Comparison of ENCODE assay signal across 20 cellular contexts in the genomic region with DNA sequence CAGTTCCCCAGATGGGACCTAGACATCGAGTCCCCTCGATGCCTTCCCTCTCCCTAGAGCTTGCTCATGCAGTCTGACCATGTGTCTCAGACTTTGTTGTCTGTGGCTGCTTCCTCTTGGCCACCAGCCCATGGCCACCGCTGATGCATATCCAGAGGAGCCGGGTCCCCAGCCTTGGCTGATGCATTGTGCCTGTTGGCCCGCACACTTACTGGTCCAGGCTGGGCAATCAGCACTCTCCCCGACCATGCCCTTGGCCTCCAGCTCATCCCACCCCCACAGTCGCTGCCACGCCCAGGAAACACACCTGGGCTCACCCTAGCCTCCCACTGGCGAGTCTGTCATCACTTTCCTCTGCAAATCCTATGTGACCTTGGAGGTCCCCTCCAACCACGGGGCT. TPM values are rescaled to one million over a fixed set of nuclear protein-coding genes. Genes with fewer than 3 reads are reported as not detected.
DNase-seq lines count a peak whose midpoint lies in the region; ATAC-seq, FAIRE-seq and TF ChIP-seq lines count a peak whose summit lies in the region.
"Had no signal": no experiment of that assay in that cellular context is flagged by ENCODE, and none has a peak within 500 bp of the region (broad histone marks: within the 10 kb centered on the region; RNA-seq: fewer than 3 reads in every experiment).

No MANE protein-coding gene starts in this region.

- H3K79me1 ChIP-seq in IMR-90 (ENCODE audit: low read depth in 1 of 2, low read length in 2 of 2) (no peaks in the 10 kb centered on the region), mesendoderm (ENCODE audit: low read length) (no peaks in the 10 kb centered on the region)

- CTCF ChIA-PET in IMR-90 (lab: Yijun Ruan, JAX) = no interaction called here
- CTCF ChIA-PET in K562 (lab: Yijun Ruan, JAX; ENCODE audit: low intra/inter-chr PET ratio) = no interaction called here

- H4K8ac ChIP-seq in IMR-90 (ENCODE audit: low read depth in 2 of 2, low read length in 2 of 2) = no peak overlapping the region
- H4K8ac ChIP-seq in mesendoderm (ENCODE audit: low read depth, low read length) = no peak overlapping the region

- no peak overlapping the region for H3K27ac ChIP-seq in IMR-90 (ENCODE audit: insufficient read depth, low read length)
- no peak overlapping the region for H3K27ac ChIP-seq in K562 (ENCODE audit: extremely low read depth, low read depth, low read length)
- no peak overlapping the region for H3K27ac ChIP-seq in mesendoderm (ENCODE audit: low read depth, low read length)
- H3K27ac ChIP-seq: foreskin keratinocyte, SJSA1 had no signal

- no peak overlapping the region for H2BK120ac ChIP-seq in IMR-90 (ENCODE audit: low read depth, low read length)
- H2BK120ac ChIP-seq in mesendoderm (ENCODE audit: low read depth, low read length) = no peak overlapping the region

- no peak overlapping the region for H2BK5ac ChIP-seq in IMR-90 (ENCODE audit: low read depth, low read length, poor library complexity, severe bottlenecking)
- H2BK5ac ChIP-seq in mesendoderm (ENCODE audit: low read length) = no peak overlapping the region

- H2AFZ ChIP-seq in IMR-90 (replicated peaks; ENCODE audit: low read length, poor library complexity) = peak overlapping the region; percentile 41
- no peak overlapping the region for H2AFZ ChIP-seq in K562 (ENCODE audit: low read depth, low read length)

- H3K36me3 ChIP-seq in IMR-90 (ENCODE audit: control insufficient read depth, insufficient read depth, low read length) (no peaks in the 10 kb centered on the region), K562 (ENCODE audit: control insufficient read depth, insufficient read depth, low read length) (no peaks in the 10 kb centered on the region), mesendoderm (ENCODE audit: control insufficient read depth, insufficient read depth, low read length) (no peaks in the 10 kb centered on the region)
- H3K36me3 ChIP-seq: SJSA1 had no signal

- H3K79me2 ChIP-seq in K562 (ENCODE audit: control insufficient read depth, insufficient read depth, low read length) = no peaks in the 10 kb centered on the region
- no peaks in the 10 kb centered on the region for H3K79me2 ChIP-seq in mesendoderm (ENCODE audit: control insufficient read depth, insufficient read depth, low read length)

- no peak for TF ChIP-seq CTCF in IMR-90 (conservative IDR thresholded peaks at IDR 0.05; ENCODE audit: low read depth, low read length)
- no peak for TF ChIP-seq CTCF in K562 (IDR thresholded peaks at IDR 0.05 in 2 of 3, conservative IDR thresholded peaks at IDR 0.05 in 1 of 3; ENCODE audit: insufficient read depth in 2 of 3, low read depth in 1 of 3, low read length in 3 of 3)

- peaks cover 16% of the 10 kb centered on the region for H3K4me1 ChIP-seq in IMR-90 (ENCODE audit: control insufficient read depth, insufficient read depth, low read length)
- H3K4me1 ChIP-seq in K562 (replicated peaks in 1 of 2; ENCODE audit: control insufficient read depth in 2 of 2, insufficient read depth in 2 of 2, low read length in 2 of 2) = peaks cover 0 to 28% of the 10 kb centered on the region in 2 experiments; a peak in 2 of 5 replicates
- H3K4me1 ChIP-seq in mesendoderm (ENCODE audit: control insufficient read depth, low read depth, low read length) = no peaks in the 10 kb centered on the region
- H3K4me1 ChIP-seq: foreskin keratinocyte, SJSA1 had no signal

- H3K27me3 ChIP-seq in IMR-90 (ENCODE audit: control insufficient read depth, insufficient read depth, low read length) (no peaks in the 10 kb centered on the region), K562 (ENCODE audit: control insufficient read depth in 2 of 2, insufficient read depth in 2 of 2, low read length in 2 of 2) (no peaks in the 10 kb centered on the region), mesendoderm (ENCODE audit: insufficient read depth, low read length, poor library complexity) (no peaks in the 10 kb centered on the region)
- H3K27me3 ChIP-seq: foreskin keratinocyte, SJSA1 had no signal

- H3K4me2 ChIP-seq in IMR-90 (ENCODE audit: low read depth, low read length) (no peak overlapping the region), K562 (ENCODE audit: insufficient read depth, low read length) (no peak overlapping the region), mesendoderm (ENCODE audit: low read length) (no peak overlapping the region)
- H3K4me2 ChIP-seq: smooth muscle cell had no signal

- no peak overlapping the region for H3K9ac ChIP-seq in IMR-90 (ENCODE audit: low read depth, low read length)
- peak overlapping the region in 1 of 2 experiments; percentile 71; a peak in 2 of 4 replicates for H3K9ac ChIP-seq in K562 (ENCODE audit: insufficient read depth in 1 of 2, low read depth in 2 of 2, low read length in 2 of 2)
- H3K9ac ChIP-seq in mesendoderm (ENCODE audit: low read length) = no peak overlapping the region

- no peak overlapping the region for H3K14ac ChIP-seq in IMR-90 (replicated peaks; ENCODE audit: low read depth, low read length)

- DNase-seq in D341Med (ENCODE audit: low spot score) (peak; percentile 18), IMR-90 (no peak), K562 (ENCODE audit: extremely low read depth in 1 of 4, low spot score in 3 of 4) (peak in 2 of 4 experiments; percentile 8), mucosa of gallbladder (ENCODE audit: low spot score) (peak; percentile 50), mesendoderm (no peak)
- DNase-seq in stimulated activated CD4-positive, alpha-beta T cell treated with anti-CD3 and anti-CD28 coated beads, Interleukin-4, amount 100 ng/mL, for 24 hours = no peak
- DNase-seq: activated effector memory CD4-positive, alpha-beta T cell treated with Interleukin-2 at 50 U/mL for 16 hours; CD8-positive, alpha-beta T cell; EL; foreskin keratinocyte; kidney; NCI-H748 treated with DMSO at 0.1 percent for 48 hours; stimulated activated CD4-positive, alpha-beta T cell treated with anti-CD3 and anti-CD28 coated beads, Interleukin-4, amount 100 ng/mL, for 4 hours had no signal

- H3K4ac ChIP-seq in IMR-90 (ENCODE audit: low read depth, low read length) (no peak overlapping the region), mesendoderm (ENCODE audit: low read depth, low read length) (no peak overlapping the region)

- H3K9me3 ChIP-seq in IMR-90 (ENCODE audit: control insufficient read depth, insufficient read depth, low read length) (peaks cover 5% of the 10 kb centered on the region), K562 (replicated peaks; ENCODE audit: control insufficient read depth, insufficient read depth, low read depth, low read length) (no peaks in the 10 kb centered on the region)
- H3K9me3 ChIP-seq: SJSA1 had no signal

- POLR2A ChIA-PET in IMR-90 (lab: Charles Lee; ENCODE audit: unreplicated experiment) (no interaction called here), K562 (lab: Yijun Ruan, JAX) (interaction anchor here (0.7 kb wide), 1 partner anchor 263 kb away, joined by 3 read pairs; no protein-coding TSS in a partner anchor)

- H4K20me1 ChIP-seq in IMR-90 (ENCODE audit: insufficient read depth, low read length) (no peaks in the 10 kb centered on the region), K562 (replicated peaks; ENCODE audit: control insufficient read depth, insufficient read depth, low read length) (no peaks in the 10 kb centered on the region)

- H2AK9ac ChIP-seq in IMR-90 (replicated peaks; ENCODE audit: low read depth, low read length, poor library complexity) = no peak overlapping the region

- intact Hi-C loops in IMR-90 (cut with micrococcal nuclease) = no loop called here
- intact Hi-C loops in K562 (cut with micrococcal nuclease) = no loop called here

- H3K23ac ChIP-seq in IMR-90 (ENCODE audit: low read depth, low read length) (no peak overlapping the region), mesendoderm (ENCODE audit: low read length) (no peak overlapping the region)

- H3K18ac ChIP-seq in IMR-90 (ENCODE audit: low read depth, low read length) (no peak overlapping the region), mesendoderm (ENCODE audit: low read length) (no peak overlapping the region)

- no peak overlapping the region for H2BK15ac ChIP-seq in IMR-90 (ENCODE audit: low read depth, low read length)
- no peak overlapping the region for H2BK15ac ChIP-seq in mesendoderm (replicated peaks; ENCODE audit: low read depth)

- no peak for TF ChIP-seq POLR2A in IMR-90 (IDR thresholded peaks at IDR 0.05; ENCODE audit: low read depth, low read length)
- TF ChIP-seq POLR2A in K562 (conservative IDR thresholded peaks at IDR 0.05) = no peak

- no peak overlapping the region for H4K91ac ChIP-seq in IMR-90 (ENCODE audit: insufficient read depth, low read depth, low read length)

- in situ Hi-C loops in IMR-90 (cut with MboI; ENCODE audit: low sequenced_read_pairs) (no loop called here), K562 (cut with MboI) (no loop called here)

- H3K56ac ChIP-seq in IMR-90 (ENCODE audit: extremely low read depth, insufficient read depth, low read length) = no peak overlapping the region
- H3K56ac ChIP-seq in mesendoderm (ENCODE audit: low read length) = no peak overlapping the region

- no peak for TF ChIP-seq EP300 in K562 (IDR thresholded peaks at IDR 0.05; ENCODE audit: low read length)

- peaks cover 16% of the 10 kb centered on the region for H3K9me1 ChIP-seq in IMR-90 (ENCODE audit: insufficient read depth, low read length)
- H3K9me1 ChIP-seq in K562 (ENCODE audit: control insufficient read depth, insufficient read depth, low read length) = no peaks in the 10 kb centered on the region

- ATAC-seq in IMR-90 (ENCODE audit: low read depth) (no peak), K562 (peak; percentile 38; the same call in 2 of the 3 replicates), HG03045 (IDR thresholded peaks at IDR 0.05; ENCODE audit: unreplicated experiment) (no peak)
- ATAC-seq: CD8-positive, alpha-beta T cell; foreskin keratinocyte had no signal

- H3K4me3 ChIP-seq in IMR-90 (ENCODE audit: insufficient read depth, low read depth, low read length) = no peak overlapping the region
- H3K4me3 ChIP-seq in K562 = no peak overlapping the region
- no peak overlapping the region for H3K4me3 ChIP-seq in mesendoderm (ENCODE audit: low read length)
- H3K4me3 ChIP-seq: SJSA1, smooth muscle cell had no signal

- no peak for FAIRE-seq in K562 (lab: Jason Lieb, UNC)
- FAIRE-seq: kidney had no signal

- BruUV-seq in IMR-90 (replicated peaks; lab: Mats Ljungman, UMichigan) = no TSS peak
- no TSS peak for BruUV-seq in K562 (replicated peaks; lab: Mats Ljungman, UMichigan)

- dilution Hi-C loops in IMR-90 (cut with HindIII; ENCODE audit: low sequenced_read_pairs, unreplicated experiment) = no loop called here

- H4K5ac ChIP-seq in IMR-90 (ENCODE audit: low read depth, low read length) (no peak overlapping the region), mesendoderm (ENCODE audit: low read length) (no peak overlapping the region)

- WGBS in IMR-90 (ENCODE audit: extremely low coverage in 2 of 2, insufficient read length in 1 of 2), 2 experiments = 55% methylated on average over 7 of the region's 10 CpGs; no CpG with 5 or more reads in 1 of the 2 experiments
- 23% methylated on average over 10 of the region's 10 CpGs for WGBS in K562 (ENCODE audit: insufficient coverage, low coverage, missing lambda C conversion rate)
- WGBS in mesendoderm (ENCODE audit: extremely low coverage, insufficient coverage, low lambda C conversion rate) = no CpG with 5 or more reads among the region's 10 CpGs

- H2AK5ac ChIP-seq in IMR-90 (ENCODE audit: low read depth, low read length) = no peak overlapping the region; the same call in 1 of the 2 replicates
- no peak overlapping the region for H2AK5ac ChIP-seq in mesendoderm (ENCODE audit: low read length)

- H2BK20ac ChIP-seq in IMR-90 (ENCODE audit: low read depth, low read length) = no peak overlapping the region

- no peak for TF ChIP-seq RAD21 in IMR-90 (IDR thresholded peaks at IDR 0.05; ENCODE audit: low read length)
- TF ChIP-seq RAD21 in K562 (CRISPR knock-in tag; conservative IDR thresholded peaks at IDR 0.05 in 1 of 2, IDR thresholded peaks at IDR 0.05 in 1 of 2) = no peak

RNA-seq across cellular contexts. Expression of a gene that starts 10.1 kb away (rescaled TPM):
- not detected in 2 replicates for total RNA-seq in IMR-90 (2012; rRNA removed)
- 0.03 and 0.07 TPM in 2 replicates for polyA plus RNA-seq in IMR-90 (2012; rRNA removed)
- 0.08 TPM in 1 of 2 replicates, not detected in the other for polyA plus RNA-seq in IMR-90 (2012; cell fraction: cytosol; rRNA removed)
- 0.09 and 0.10 TPM in 2 replicates for polyA plus RNA-seq in IMR-90 (2012; cell fraction: nucleus; rRNA removed; ENCODE audit: low replicate concordance)
- 0.26 and 0.81 TPM in 2 replicates for total RNA-seq in K562 (2011; cell fraction: chromatin; rRNA removed; ENCODE audit: low replicate concordance)
- total RNA-seq in K562 (2011; cell fraction: nucleolus; rRNA removed) = 0.33 and 0.39 TPM in 2 replicates
- 0.15 and 0.37 TPM in 2 replicates for total RNA-seq in K562 (2011; cell fraction: nucleoplasm; rRNA removed)
- total RNA-seq in K562 (2014; rRNA removed) = 0.18 TPM in 1 of 2 replicates, not detected in the other
- total RNA-seq in K562 (2014; rRNA removed; fragmentation: Illumina TruSeq; extraction: Trizol) = not detected in 2 replicates
- not detected in 2 replicates for total RNA-seq in K562 (2015; rRNA removed; fragmentation: Illumina TruSeq; extraction: Trizol)
- total RNA-seq in K562 (2021) = 0.02 and 0.07 TPM in 2 replicates
- 0.08 and 0.14 TPM in 2 replicates for polyA plus RNA-seq in K562 (2011; rRNA removed)
- 0.10 and 0.18 TPM in 2 replicates for polyA plus RNA-seq in K562 (2011; cell fraction: cytosol; rRNA removed)
- 0.74 and 1.1 TPM in 2 replicates for polyA plus RNA-seq in K562 (2011; cell fraction: nucleus; rRNA removed)
- 0.08 and 0.11 TPM in 2 replicates for polyA plus RNA-seq in K562 (2012)
- polyA plus RNA-seq in K562 (2014; fragmentation: Illumina TruSeq; extraction: Trizol) = 0.01 and 0.06 TPM in 2 replicates
- not detected for polyA plus RNA-seq in K562 (2014; fragmentation: Nextera tagmentation; extraction: Ambion mirVana)
- 0.07 TPM in 1 of 2 replicates, not detected in the other for polyA plus RNA-seq in K562 (2014; rRNA removed)
- polyA minus RNA-seq in K562 (2011; rRNA and poly(A)+ RNA removed) = 0.06 and 0.11 TPM in 2 replicates
- not detected in 2 replicates for polyA minus RNA-seq in K562 (2011; cell fraction: cytosol; rRNA and poly(A)+ RNA removed)
- 0.13 and 0.44 TPM in 2 replicates for polyA minus RNA-seq in K562 (2011; cell fraction: nucleus; rRNA and poly(A)+ RNA removed)
- 61.3 TPM for total RNA-seq in mucosa of gallbladder
- polyA plus RNA-seq in mesendoderm (2013, experiment 1 of 2) = 0.22 TPM
- polyA plus RNA-seq in mesendoderm (2013, experiment 2 of 2) = 0.18 TPM
- total RNA-seq: activated CD8-positive, alpha-beta memory T cell treated with anti-CD3 and anti-CD28 coated beads for 36 hours; foreskin keratinocyte; mononuclear cell; pulmonary artery endothelial cell; SJSA1; T-helper 2 cell treated with Interferon-gamma antibody and Interleukin-4, amounts not matched to agents 100 ng/mL and 5 ng/mL, for 36 hours had no signal
- polyA plus RNA-seq: foreskin keratinocyte had no signal

RNA-seq across cellular contexts. Expression of a gene that starts 40.5 kb away (rescaled TPM):
- total RNA-seq in IMR-90 (2012; rRNA removed) (58.3 and 76.0 TPM in 2 replicates), K562 (2014; rRNA removed) (38.9 and 44.2 TPM in 2 replicates), K562 (2014; rRNA removed; fragmentation: Illumina TruSeq; extraction: Trizol) (34.1 and 34.5 TPM in 2 replicates), K562 (2015; rRNA removed; fragmentation: Illumina TruSeq; extraction: Trizol) (32.2 and 36.5 TPM in 2 replicates), K562 (2021) (64.2 and 67.5 TPM in 2 replicates), mucosa of gallbladder (122 TPM)
- polyA plus RNA-seq in IMR-90 (2012; rRNA removed) (37.0 and 49.5 TPM in 2 replicates), K562 (2011; rRNA removed) (44.1 and 48.8 TPM in 2 replicates), K562 (2014; fragmentation: Illumina TruSeq; extraction: Trizol) (36.6 and 42.6 TPM in 2 replicates), K562 (2014; fragmentation: Nextera tagmentation; extraction: Ambion mirVana) (10 to 100 TPM; 24.8 to 51.1 TPM), K562 (2014; rRNA removed) (33.2 and 37.9 TPM in 2 replicates)
- polyA plus RNA-seq in IMR-90 (2012; cell fraction: cytosol; rRNA removed) = 20.2 and 21.1 TPM in 2 replicates
- polyA plus RNA-seq in IMR-90 (2012; cell fraction: nucleus; rRNA removed; ENCODE audit: low replicate concordance) = 42.0 and 53.9 TPM in 2 replicates
- 63.6 and 73.8 TPM in 2 replicates for total RNA-seq in K562 (2011; cell fraction: chromatin; rRNA removed; ENCODE audit: low replicate concordance)
- total RNA-seq in K562 (2011; cell fraction: nucleolus; rRNA removed) = 37.4 and 47.0 TPM in 2 replicates
- total RNA-seq in K562 (2011; cell fraction: nucleoplasm; rRNA removed) = 50.4 and 63.1 TPM in 2 replicates
- 31.6 and 43.3 TPM in 2 replicates for polyA plus RNA-seq in K562 (2011; cell fraction: cytosol; rRNA removed)
- polyA plus RNA-seq in K562 (2011; cell fraction: nucleus; rRNA removed) = 40.4 and 53.9 TPM in 2 replicates
- polyA plus RNA-seq in K562 (2012) = 43.7 and 44.4 TPM in 2 replicates
- polyA minus RNA-seq in K562 (2011; rRNA and poly(A)+ RNA removed) = 87.8 and 95.8 TPM in 2 replicates
- 34.4 and 44.3 TPM in 2 replicates for polyA minus RNA-seq in K562 (2011; cell fraction: cytosol; rRNA and poly(A)+ RNA removed)
- 27.1 and 34.5 TPM in 2 replicates for polyA minus RNA-seq in K562 (2011; cell fraction: nucleus; rRNA and poly(A)+ RNA removed)
- 34.4 TPM for polyA plus RNA-seq in mesendoderm (2013, experiment 1 of 2)
- 32.5 TPM for polyA plus RNA-seq in mesendoderm (2013, experiment 2 of 2)

RNA-seq across cellular contexts. Expression of a gene that starts 42.7 kb away (rescaled TPM):
- 56.9 and 67.7 TPM in 2 replicates for total RNA-seq in IMR-90 (2012; rRNA removed)
- 58.2 and 59.4 TPM in 2 replicates for polyA plus RNA-seq in IMR-90 (2012; rRNA removed)
- 30.4 and 32.4 TPM in 2 replicates for polyA plus RNA-seq in IMR-90 (2012; cell fraction: cytosol; rRNA removed)
- polyA plus RNA-seq in IMR-90 (2012; cell fraction: nucleus; rRNA removed; ENCODE audit: low replicate concordance) = 167 and 209 TPM in 2 replicates
- total RNA-seq in K562 (2011; cell fraction: chromatin; rRNA removed; ENCODE audit: low replicate concordance) = 104 and 320 TPM in 2 replicates
- total RNA-seq in K562 (2011; cell fraction: nucleolus; rRNA removed) = 229 and 246 TPM in 2 replicates
- 121 and 141 TPM in 2 replicates for total RNA-seq in K562 (2011; cell fraction: nucleoplasm; rRNA removed)
- total RNA-seq in K562 (2014; rRNA removed) = 102 and 133 TPM in 2 replicates
- total RNA-seq in K562 (2014; rRNA removed; fragmentation: Illumina TruSeq; extraction: Trizol) = 91.2 and 103 TPM in 2 replicates
- 89.1 and 90.8 TPM in 2 replicates for total RNA-seq in K562 (2015; rRNA removed; fragmentation: Illumina TruSeq; extraction: Trizol)
- total RNA-seq in K562 (2021) = 145 and 155 TPM in 2 replicates
- polyA plus RNA-seq in K562 (2011; rRNA removed) = 110 and 120 TPM in 2 replicates
- 100 and 136 TPM in 2 replicates for polyA plus RNA-seq in K562 (2011; cell fraction: cytosol; rRNA removed)
- 265 and 309 TPM in 2 replicates for polyA plus RNA-seq in K562 (2011; cell fraction: nucleus; rRNA removed)
- 122 and 135 TPM in 2 replicates for polyA plus RNA-seq in K562 (2012)
- 114 and 133 TPM in 2 replicates for polyA plus RNA-seq in K562 (2014; fragmentation: Illumina TruSeq; extraction: Trizol)
- 10 to 100 TPM; 33.0 to 45.2 TPM for polyA plus RNA-seq in K562 (2014; fragmentation: Nextera tagmentation; extraction: Ambion mirVana)
- 96.7 and 109 TPM in 2 replicates for polyA plus RNA-seq in K562 (2014; rRNA removed)
- polyA minus RNA-seq in K562 (2011; rRNA and poly(A)+ RNA removed) = 74.9 and 101 TPM in 2 replicates
- polyA minus RNA-seq in K562 (2011; cell fraction: cytosol; rRNA and poly(A)+ RNA removed) = 38.9 and 72.1 TPM in 2 replicates
- polyA minus RNA-seq in K562 (2011; cell fraction: nucleus; rRNA and poly(A)+ RNA removed) = 84.7 and 97.7 TPM in 2 replicates
- total RNA-seq in mucosa of gallbladder = 53.3 TPM
- 79.9 TPM for polyA plus RNA-seq in mesendoderm (2013, experiment 1 of 2)
- 72.0 TPM for polyA plus RNA-seq in mesendoderm (2013, experiment 2 of 2)

RNA-seq across cellular contexts. Expression of a gene that starts 51.0 kb away (rescaled TPM):
- total RNA-seq in IMR-90 (2012; rRNA removed) = 68.0 and 92.7 TPM in 2 replicates
- 57.3 and 58.6 TPM in 2 replicates for polyA plus RNA-seq in IMR-90 (2012; rRNA removed)
- 44.5 and 118 TPM in 2 replicates for polyA plus RNA-seq in IMR-90 (2012; cell fraction: cytosol; rRNA removed)
- polyA plus RNA-seq in IMR-90 (2012; cell fraction: nucleus; rRNA removed; ENCODE audit: low replicate concordance) = 104 and 122 TPM in 2 replicates
- total RNA-seq in K562 (2011; cell fraction: chromatin; rRNA removed; ENCODE audit: low replicate concordance) = 87.6 and 130 TPM in 2 replicates
- 122 and 140 TPM in 2 replicates for total RNA-seq in K562 (2011; cell fraction: nucleolus; rRNA removed)
- total RNA-seq in K562 (2011; cell fraction: nucleoplasm; rRNA removed) = 150 and 206 TPM in 2 replicates
- total RNA-seq in K562 (2014; rRNA removed) = 40.0 and 53.8 TPM in 2 replicates
- total RNA-seq in K562 (2014; rRNA removed; fragmentation: Illumina TruSeq; extraction: Trizol) = 40.6 and 42.1 TPM in 2 replicates
- 43.8 and 44.3 TPM in 2 replicates for total RNA-seq in K562 (2015; rRNA removed; fragmentation: Illumina TruSeq; extraction: Trizol)
- 44.5 and 44.6 TPM in 2 replicates for total RNA-seq in K562 (2021)
- 64.0 and 75.5 TPM in 2 replicates for polyA plus RNA-seq in K562 (2011; rRNA removed)
- 83.9 and 104 TPM in 2 replicates for polyA plus RNA-seq in K562 (2011; cell fraction: cytosol; rRNA removed)
- polyA plus RNA-seq in K562 (2011; cell fraction: nucleus; rRNA removed) = 84.1 and 90.2 TPM in 2 replicates
- polyA plus RNA-seq in K562 (2012) = 39.4 and 67.4 TPM in 2 replicates
- 40.5 and 44.2 TPM in 2 replicates for polyA plus RNA-seq in K562 (2014; fragmentation: Illumina TruSeq; extraction: Trizol)
- 10 to 100 TPM; 20.3 to 23.1 TPM for polyA plus RNA-seq in K562 (2014; fragmentation: Nextera tagmentation; extraction: Ambion mirVana)
- 55.3 and 56.4 TPM in 2 replicates for polyA plus RNA-seq in K562 (2014; rRNA removed)
- 49.9 and 50.1 TPM in 2 replicates for polyA minus RNA-seq in K562 (2011; rRNA and poly(A)+ RNA removed)
- polyA minus RNA-seq in K562 (2011; cell fraction: cytosol; rRNA and poly(A)+ RNA removed) = 32.8 and 44.1 TPM in 2 replicates
- polyA minus RNA-seq in K562 (2011; cell fraction: nucleus; rRNA and poly(A)+ RNA removed) = 32.0 and 44.2 TPM in 2 replicates
- 136 TPM for total RNA-seq in mucosa of gallbladder
- 24.1 TPM for polyA plus RNA-seq in mesendoderm (2013, experiment 1 of 2)
- 24.4 TPM for polyA plus RNA-seq in mesendoderm (2013, experiment 2 of 2)

Comparison
In these comparisons a context has a peak if more than half of its experiments do, and no peak if none do; other contexts are left out.
1. DNase-seq: peak in D341Med (single experiment) and mucosa of gallbladder (single experiment); none in IMR-90 (single experiment), mesendoderm (single experiment) and stimulated activated CD4-positive, alpha-beta T cell treated with anti-CD3 and anti-CD28 coated beads, Interleukin-4, amount 100 ng/mL, for 24 hours (single experiment).
2. RNA of a gene that starts 10.1 kb away (total RNA-seq): 61.3 TPM in mucosa of gallbladder (single experiment); 0.02 to 0.81 TPM in K562 and not detected in IMR-90; every median in the first group is over 10 times any median in the second.